Comparison of ENCODE assay signal across 8 cellular contexts in the genomic region with DNA sequence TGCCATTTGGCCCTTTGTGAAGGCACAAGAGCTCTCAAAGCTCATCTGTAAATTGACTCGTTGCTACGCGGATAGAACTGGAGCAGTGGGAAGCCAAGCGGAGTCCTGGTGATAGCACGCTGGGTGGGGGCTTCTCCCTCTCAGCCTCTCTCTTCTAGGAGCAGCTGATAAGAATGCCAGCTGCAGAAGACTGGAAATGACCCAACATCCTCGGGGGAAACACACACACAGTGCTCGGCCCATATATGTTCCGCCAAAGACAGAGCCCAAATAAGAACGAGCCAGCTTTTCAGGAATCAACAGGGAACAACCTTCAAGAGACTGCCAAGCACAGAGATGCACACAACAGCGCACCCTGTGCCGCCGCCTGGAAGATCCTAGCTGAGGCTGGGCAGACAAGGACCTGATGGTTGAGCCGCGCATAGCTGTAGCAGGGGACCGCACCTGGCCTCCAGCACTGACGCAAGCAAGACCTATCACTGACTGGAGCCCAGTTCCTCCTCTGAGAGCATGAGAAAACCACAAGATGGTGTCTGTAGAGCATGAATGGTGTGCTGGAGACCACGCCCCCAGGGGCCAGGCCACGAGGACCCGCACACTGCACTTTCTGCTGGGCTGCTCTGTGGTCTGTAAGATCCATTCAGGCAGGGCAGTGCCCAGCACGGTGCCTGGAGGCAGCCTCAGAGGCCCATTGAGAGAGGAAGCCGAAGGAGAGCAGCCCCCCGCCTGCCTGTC. TPM values are rescaled to one million over a fixed set of nuclear protein-coding genes. Genes with fewer than 3 reads are reported as not detected.
A peak's percentile ranks its signal among the peaks of the same experiment; 100 is the strongest.
DNase-seq lines count a peak whose midpoint lies in the region; ATAC-seq and TF ChIP-seq lines count a peak whose summit lies in the region.

No MANE protein-coding gene starts in this region.

- peak overlapping the region; percentile 14 for H3K9ac ChIP-seq in mesenchymal stem cell (ENCODE audit: low read length)

- WGBS in mesenchymal stem cell = 80% methylated on average over 22 of the region's 22 CpGs

- H3K79me1 ChIP-seq in mesenchymal stem cell (replicated peaks; ENCODE audit: low read length, poor library complexity, severe bottlenecking) = peaks cover 23% of the 10 kb centered on the region

- H2BK5ac ChIP-seq in mesenchymal stem cell (ENCODE audit: low read depth, low read length, poor library complexity, severe bottlenecking) = no peak overlapping the region

- no peak overlapping the region for H2BK120ac ChIP-seq in mesenchymal stem cell (ENCODE audit: low read depth, low read length)

- H3K4me1 ChIP-seq in ascending aorta = peaks cover 10 to 40% of the 10 kb centered on the region in 2 donors
- H3K4me1 ChIP-seq in mesenchymal stem cell (ENCODE audit: control insufficient read depth, insufficient read depth, low read depth, low read length) = peaks cover 76% of the 10 kb centered on the region

- intact Hi-C loops in ascending aorta (cut with DNase I) = no loop called here

- H4K8ac ChIP-seq in mesenchymal stem cell (ENCODE audit: low read length) = no peak overlapping the region

- H2BK15ac ChIP-seq in mesenchymal stem cell (ENCODE audit: low read depth, poor library complexity, severe bottlenecking) = no peak overlapping the region

- H3K27me3 ChIP-seq in ascending aorta (no peaks in the 10 kb centered on the region), mesenchymal stem cell (ENCODE audit: control insufficient read depth in 1 of 2, insufficient read depth in 1 of 2, low read length in 2 of 2) (no peaks in the 10 kb centered on the region)

- no peak overlapping the region for H3K23ac ChIP-seq in mesenchymal stem cell (ENCODE audit: low read length in 2 of 2)

- no peak for TF ChIP-seq CTCF in ascending aorta (IDR thresholded peaks at IDR 0.05)

- DNase-seq in CD1c-positive myeloid dendritic cell (ENCODE audit: extremely low spot score) = peak; percentile 62
- DNase-seq in GM19240 (ENCODE audit: insufficient read length, low spot score) = peak; percentile 65
- peak; percentile 61 for DNase-seq in T follicular helper cell (ENCODE audit: low read depth)
- no peak for DNase-seq in ascending aorta (ENCODE audit: low spot score in 2 of 2)
- no peak for DNase-seq in mesenchymal stem cell
- DNase-seq in superior temporal gyrus (ENCODE audit: extremely low spot score) = peak; percentile 63
- no peak for DNase-seq in cerebellar nuclear complex (lab: John Stamatoyannopoulos, UW)

- peak overlapping the region in 1 of 2 experiments; percentile 28 for H3K18ac ChIP-seq in mesenchymal stem cell (ENCODE audit: low read depth in 1 of 2, low read length in 2 of 2)

- H3K4me3 ChIP-seq in ascending aorta (peak overlapping the region; percentile 32 to 45), mesenchymal stem cell (ENCODE audit: insufficient read depth in 1 of 2, low read depth in 1 of 2, low read length in 2 of 2) (peak overlapping the region in 1 of 2 experiments; percentile 59)

- no peak overlapping the region for H4K91ac ChIP-seq in mesenchymal stem cell (ENCODE audit: low read length)

- peak overlapping the region; percentile 20 to 37 for H3K27ac ChIP-seq in ascending aorta
- H3K27ac ChIP-seq in mesenchymal stem cell (ENCODE audit: low read length, poor library complexity, severe bottlenecking) = no peak overlapping the region

- H2BK12ac ChIP-seq in mesenchymal stem cell (ENCODE audit: low read length in 2 of 2) = no peak overlapping the region

- peak overlapping the region in 1 of 2 experiments; percentile 38 for H3K14ac ChIP-seq in mesenchymal stem cell (ENCODE audit: low read length in 2 of 2)

- no peak overlapping the region for H3K4ac ChIP-seq in mesenchymal stem cell (ENCODE audit: low read depth in 1 of 2, low read length in 2 of 2)

- H3K4me2 ChIP-seq in mesenchymal stem cell (ENCODE audit: low read length, poor library complexity, severe bottlenecking) = no peak overlapping the region

- H2AFZ ChIP-seq in mesenchymal stem cell (ENCODE audit: low read depth, low read length) = no peak overlapping the region

- H3K9me3 ChIP-seq in ascending aorta = no peaks in the 10 kb centered on the region
- no peaks in the 10 kb centered on the region for H3K9me3 ChIP-seq in mesenchymal stem cell (ENCODE audit: control insufficient read depth, low read length)

- peak; percentile 30 for ATAC-seq in HG03442 (IDR thresholded peaks at IDR 0.05; ENCODE audit: unreplicated experiment)

- no peak overlapping the region for H2AK5ac ChIP-seq in mesenchymal stem cell (ENCODE audit: low read length, severe bottlenecking)

- H3K36me3 ChIP-seq in ascending aorta (no peaks in the 10 kb centered on the region), mesenchymal stem cell (ENCODE audit: control insufficient read depth in 1 of 2, insufficient read depth in 2 of 2, low read depth in 1 of 2, low read length in 2 of 2) (peaks cover 1 to 9% of the 10 kb centered on the region in 2 experiments)

RNA-seq across cellular contexts. Expression of gene SLC35E1, which starts 16.0 kb away (rescaled TPM):
- total RNA-seq in ascending aorta = 56.3 TPM
- polyA plus RNA-seq in mesenchymal stem cell (2013, experiment 1 of 2) = 65.2 TPM
- polyA plus RNA-seq in mesenchymal stem cell (2013, experiment 2 of 2) = 65.7 TPM

RNA-seq across cellular contexts. Expression of gene MED26, which starts 39.7 kb away (rescaled TPM):
- 3.5 TPM for total RNA-seq in ascending aorta
- 4.5 TPM for polyA plus RNA-seq in mesenchymal stem cell (2013, experiment 1 of 2)
- 4.4 TPM for polyA plus RNA-seq in mesenchymal stem cell (2013, experiment 2 of 2)

RNA-seq across cellular contexts. Expression of gene CHERP, which starts 46.0 kb away (rescaled TPM):
- total RNA-seq in ascending aorta = 13.8 TPM
- 21.5 TPM for polyA plus RNA-seq in mesenchymal stem cell (2013, experiment 1 of 2)
- polyA plus RNA-seq in mesenchymal stem cell (2013, experiment 2 of 2) = 20.3 TPM

Comparison
In these comparisons a context has a peak if more than half of its experiments do, and no peak if none do; other contexts are left out.
1. DNase-seq: peak in CD1c-positive myeloid dendritic cell (single experiment), GM19240 (single experiment), T follicular helper cell (single experiment) and superior temporal gyrus (single experiment); none in ascending aorta (0 of 2), mesenchymal stem cell (single experiment) and cerebellar nuclear complex (0 of 2).